2 cellular contexts compared by ENCODE assay signal in the genomic region with DNA sequence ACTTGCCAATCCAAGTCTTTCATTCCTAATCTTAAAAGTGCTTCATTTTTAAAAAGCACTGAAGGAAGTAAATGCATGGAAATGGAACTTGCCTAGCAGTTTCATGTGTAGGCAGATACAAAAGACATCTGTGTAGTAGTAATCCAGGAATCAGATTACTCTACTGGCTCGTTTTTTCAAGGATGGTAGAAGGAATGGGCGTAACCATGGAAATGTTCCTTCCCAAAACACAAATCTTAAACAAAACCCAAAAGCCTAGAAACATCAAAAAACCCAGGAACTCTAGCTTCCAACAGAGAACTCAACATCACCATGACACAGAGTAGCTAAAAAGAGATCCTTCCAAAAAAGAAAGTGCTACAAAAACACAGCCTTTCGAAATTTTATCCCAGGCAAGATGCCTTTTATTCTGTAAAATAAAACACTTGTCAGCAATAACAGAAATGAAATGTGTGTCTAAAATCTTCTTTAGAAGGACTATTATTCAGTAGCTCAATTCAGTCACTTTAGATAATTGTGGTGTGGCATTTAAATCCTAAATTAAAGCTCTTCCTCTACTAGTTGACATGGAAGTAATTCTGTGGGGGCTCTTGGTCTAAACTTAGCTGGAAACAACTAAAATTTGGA.
TF ChIP-seq lines count a peak whose summit lies in the region.

No MANE protein-coding gene starts in this region.

TF ChIP-seq in IMR-90, 13 proteins besides CTCF, POLR2A, EP300 and RAD21:
- TF ChIP-seq MAFK (IDR thresholded peaks at IDR 0.05; ENCODE audit: low read depth, low read length) (peak; percentile 87), FOS (IDR thresholded peaks at IDR 0.05; ENCODE audit: low read depth, low read length) (no peak)

TF ChIP-seq in H1, 55 proteins besides CTCF, POLR2A, EP300 and RAD21:
- no peak for TF ChIP-seq RBBP5 (IDR thresholded peaks at IDR 0.05; ENCODE audit: borderline replicate concordance, low read depth, low read length)
- TF ChIP-seq NANOG (IDR thresholded peaks at IDR 0.05; ENCODE audit: insufficient read depth, low read depth, low read length, poor library complexity, severe bottlenecking), result no peak
- TF ChIP-seq, protein P1, sequence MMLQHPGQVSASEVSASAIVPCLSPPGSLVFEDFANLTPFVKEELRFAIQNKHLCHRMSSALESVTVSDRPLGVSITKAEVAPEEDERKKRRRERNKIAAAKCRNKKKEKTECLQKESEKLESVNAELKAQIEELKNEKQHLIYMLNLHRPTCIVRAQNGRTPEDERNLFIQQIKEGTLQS (IDR thresholded peaks at IDR 0.05; ENCODE audit: insufficient read depth, low read depth, low read length), result no peak
- no peak for TF ChIP-seq BACH1 (IDR thresholded peaks at IDR 0.05; ENCODE audit: low read length)
- TF ChIP-seq ASH2L (IDR thresholded peaks at IDR 0.05; ENCODE audit: low read length), result no peak
- no peak for TF ChIP-seq CEBPB (IDR thresholded peaks at IDR 0.05; ENCODE audit: low read depth, low read length)
- no peak for TF ChIP-seq JUND (IDR thresholded peaks at IDR 0.05; ENCODE audit: low read length)
- no peak for TF ChIP-seq TBP (IDR thresholded peaks at IDR 0.05; ENCODE audit: low read depth, low read length)
- TF ChIP-seq, protein P2, sequence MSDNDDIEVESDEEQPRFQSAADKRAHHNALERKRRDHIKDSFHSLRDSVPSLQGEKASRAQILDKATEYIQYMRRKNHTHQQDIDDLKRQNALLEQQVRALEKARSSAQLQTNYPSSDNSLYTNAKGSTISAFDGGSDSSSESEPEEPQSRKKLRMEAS (IDR thresholded peaks at IDR 0.05), result no peak
- no peak for TF ChIP-seq TAF7 (optimal IDR thresholded peaks at IDR 0.05; ENCODE audit: borderline replicate concordance, low read depth, low read length)
- no peak for TF ChIP-seq TAF1 (IDR thresholded peaks at IDR 0.05; ENCODE audit: low read depth, low read length)
- TF ChIP-seq BCL11A (IDR thresholded peaks at IDR 0.05; ENCODE audit: low read depth in 2 of 2, low read length in 2 of 2), result no peak
- no peak for TF ChIP-seq SIN3A (conservative IDR thresholded peaks at IDR 0.05 in 1 of 2, IDR thresholded peaks at IDR 0.05 in 1 of 2; ENCODE audit: low read depth in 1 of 2, low read length in 2 of 2)
- no peak for TF ChIP-seq CTBP2 (IDR thresholded peaks at IDR 0.05; ENCODE audit: borderline replicate concordance, insufficient read depth, insufficient read length, low read length)
- TF ChIP-seq HDAC6 (IDR thresholded peaks at IDR 0.05; ENCODE audit: low read depth, low read length), result no peak
- no peak for TF ChIP-seq MAFK (IDR thresholded peaks at IDR 0.05; ENCODE audit: low read depth, low read length)
